Comparison of ENCODE assay signal across 28 cellular contexts in the genomic region with DNA sequence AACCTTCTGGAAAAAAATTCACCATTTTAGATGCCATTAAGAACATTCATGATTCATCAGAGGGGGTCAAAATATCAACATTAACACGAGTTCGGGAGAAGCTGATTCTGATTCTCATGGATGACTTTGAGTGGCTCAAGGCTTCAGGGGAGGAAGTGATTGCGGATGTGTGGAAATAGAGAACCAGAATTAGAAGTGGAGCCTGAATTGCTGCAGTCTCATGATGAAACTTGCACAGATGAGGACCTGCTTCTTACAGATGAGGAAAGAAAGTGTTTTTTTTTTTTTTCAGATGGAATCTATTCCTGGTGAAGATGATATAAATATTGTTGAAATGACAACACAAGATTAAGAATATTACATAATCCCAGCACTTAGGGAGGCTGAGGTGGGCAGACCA. TPM values are rescaled to one million over a fixed set of nuclear protein-coding genes. Genes with fewer than 3 reads are reported as not detected.
DNase-seq lines count a peak whose midpoint lies in the region; ATAC-seq, FAIRE-seq and TF ChIP-seq lines count a peak whose summit lies in the region.
"Had no signal": no experiment of that assay in that cellular context is flagged by ENCODE, and none has a peak within 500 bp of the region (broad histone marks: within the 10 kb centered on the region; RNA-seq: fewer than 3 reads in every experiment).

No MANE protein-coding gene starts in this region.

- no peak overlapping the region for H3K9ac ChIP-seq in BLaER1
- H3K9ac ChIP-seq: SK-N-SH had no signal

- no peak overlapping the region for H3K4me3 Mint-ChIP-seq in activated T-helper 2 cell treated with anti-CD3 and anti-CD28 coated beads, Interferon-gamma antibody, Interleukin-2, Interleukin-4, amounts not matched to agents 10 μg/mL and 5 μg/mL and 100 μg/mL, durations not matched to agents 14 hours and 24 hours and 36 hours (ENCODE audit: low read depth)
- H3K4me3 Mint-ChIP-seq: central memory CD8-positive, alpha-beta T cell had no signal

- H3K27me3 Mint-ChIP-seq in activated T-helper 2 cell treated with anti-CD3 and anti-CD28 coated beads, Interferon-gamma antibody, Interleukin-2, Interleukin-4, amounts not matched to agents 10 μg/mL and 5 μg/mL and 100 μg/mL, durations not matched to agents 14 hours and 24 hours and 36 hours (ENCODE audit: low read depth): no peaks in the 10 kb centered on the region
- H3K27me3 Mint-ChIP-seq: central memory CD8-positive, alpha-beta T cell had no signal

- H3K9me3 ChIP-seq in BLaER1: no peaks in the 10 kb centered on the region
- H3K9me3 ChIP-seq in left lung: no peaks in the 10 kb centered on the region
- H3K9me3 ChIP-seq: prostate gland, SK-N-SH had no signal

- no peak for TF ChIP-seq POLR2A in GM12891 (IDR thresholded peaks at IDR 0.05; ENCODE audit: low read depth, low read length)

- H3K4me1 Mint-ChIP-seq in activated T-helper 2 cell treated with anti-CD3 and anti-CD28 coated beads, Interferon-gamma antibody, Interleukin-2, Interleukin-4, amounts not matched to agents 10 μg/mL and 5 μg/mL and 100 μg/mL, durations not matched to agents 14 hours and 24 hours and 36 hours (ENCODE audit: low read depth): peaks cover 25% of the 10 kb centered on the region

- H3K36me3 Mint-ChIP-seq in activated T-helper 2 cell treated with anti-CD3 and anti-CD28 coated beads, Interferon-gamma antibody, Interleukin-2, Interleukin-4, amounts not matched to agents 10 μg/mL and 5 μg/mL and 100 μg/mL, durations not matched to agents 14 hours and 24 hours and 36 hours (ENCODE audit: low read depth): peaks cover 28% of the 10 kb centered on the region

- peak overlapping the region; percentile 62 for H3K4me2 ChIP-seq in BLaER1
- H3K4me2 ChIP-seq: SK-N-SH had no signal

- peak; percentile 62 for ATAC-seq in left lung
- no peak for ATAC-seq in HG02678 (IDR thresholded peaks at IDR 0.05; ENCODE audit: unreplicated experiment)

- intact Hi-C loops in left lung (cut with DNase I): no loop called here
- intact Hi-C loops in activated T-helper 2 cell treated with anti-CD3 and anti-CD28 coated beads, Interferon-gamma antibody, Interleukin-2, Interleukin-4, amounts not matched to agents 10 μg/mL and 5 μg/mL and 100 μg/mL, durations not matched to agents 14 hours and 24 hours and 36 hours (cut with micrococcal nuclease): no loop called here

- H3K27ac ChIP-seq in BLaER1 (no peak overlapping the region), left lung (peak overlapping the region in 1 of 2 donors; percentile 73)
- H3K27ac ChIP-seq: epithelial cell of prostate, prostate gland had no signal

- TF ChIP-seq CTCF in left lung (IDR thresholded peaks at IDR 0.05): no peak

- no peaks in the 10 kb centered on the region for H4K20me1 ChIP-seq in BLaER1

- H3K27ac Mint-ChIP-seq in activated T-helper 2 cell treated with anti-CD3 and anti-CD28 coated beads, Interferon-gamma antibody, Interleukin-2, Interleukin-4, amounts not matched to agents 10 μg/mL and 5 μg/mL and 100 μg/mL, durations not matched to agents 14 hours and 24 hours and 36 hours: no peak overlapping the region
- H3K27ac Mint-ChIP-seq: CD8-positive, alpha-beta memory T cell had no signal

- H3K36me3 ChIP-seq in BLaER1: no peaks in the 10 kb centered on the region
- peaks cover 0 to 47% of the 10 kb centered on the region in 2 donors for H3K36me3 ChIP-seq in left lung
- H3K36me3 ChIP-seq: prostate gland had no signal

- DNase-seq in GM12891 (ENCODE audit: insufficient read length, low spot score) (no peak), SIG-M5 (lab: John Stamatoyannopoulos, UW) (peak; percentile 82), left lung (no peak)
- no peak for DNase-seq in stimulated activated CD4-positive, alpha-beta T cell treated with anti-CD3 and anti-CD28 coated beads, Interleukin-1b, Interleukin-23, amount 100 ng/mL, for 48 hours
- no peak for DNase-seq in activated T-helper 2 cell treated with anti-CD3 and anti-CD28 coated beads, Interferon-gamma antibody, Interleukin-2, Interleukin-4, amounts not matched to agents 10 μg/mL and 5 μg/mL and 100 μg/mL, durations not matched to agents 14 hours and 24 hours and 36 hours (ENCODE audit: low spot score)
- DNase-seq: activated CD8-positive, alpha-beta memory T cell treated with anti-CD3 and anti-CD28 coated beads for 24 hours; activated naive CD4-positive, alpha-beta T cell treated with anti-CD3 and anti-CD28 coated beads, Interleukin-2, amount 50 U/mL, for 16 hours; activated T-cell treated with anti-CD3 and anti-CD28 coated beads, Interleukin-2, amount 50 U/mL, for 48 hours; CD8-positive, alpha-beta memory T cell; DMS153; dorsolateral prefrontal cortex; NCI-H1105; NCI-H2029; NK-92 treated with Interleukin-12 subunit alpha and Interleukin-12 subunit beta, amount 100 ng/mL, for 24 hours; SK-N-SH; T-helper 9 cell had no signal

- no peak overlapping the region for H3K4me3 ChIP-seq in BLaER1
- no peak overlapping the region for H3K4me3 ChIP-seq in left lung
- H3K4me3 ChIP-seq: dorsolateral prefrontal cortex, prostate gland had no signal

- H3K9me3 Mint-ChIP-seq in activated T-helper 2 cell treated with anti-CD3 and anti-CD28 coated beads, Interferon-gamma antibody, Interleukin-2, Interleukin-4, amounts not matched to agents 10 μg/mL and 5 μg/mL and 100 μg/mL, durations not matched to agents 14 hours and 24 hours and 36 hours: no peaks in the 10 kb centered on the region
- H3K9me3 Mint-ChIP-seq: CD8-positive, alpha-beta memory T cell; central memory CD8-positive, alpha-beta T cell had no signal

- H3K4me1 ChIP-seq in BLaER1 (peaks cover 34% of the 10 kb centered on the region), left lung (peaks cover 0 to 37% of the 10 kb centered on the region in 2 donors)
- H3K4me1 ChIP-seq: prostate gland had no signal

- H3K27me3 ChIP-seq in BLaER1 (no peaks in the 10 kb centered on the region), left lung (peaks cover 0 to 21% of the 10 kb centered on the region in 2 donors)

- FAIRE-seq in GM12891 (lab: Jason Lieb, UNC): no peak
- FAIRE-seq: astrocyte, urothelium cell line had no signal

TF ChIP-seq in GM12891, 5 proteins besides CTCF, POLR2A, EP300 and RAD21:
- TF ChIP-seq SPI1 (IDR thresholded peaks at IDR 0.05; ENCODE audit: low read depth, low read length) (peak; percentile 45; the same call in 1 of the 2 replicates), POLR2AphosphoS5 (IDR thresholded peaks at IDR 0.05; ENCODE audit: low read depth, low read length) (no peak)
TF ChIP-seq in GM12891: peak in this region for 1.

RNA-seq across cellular contexts. Expression of a gene that starts 12.9 kb away (rescaled TPM):
- 4.5 TPM for polyA plus RNA-seq in GM12891 (2012; ENCODE audit: low read depth, missing spikeins)
- total RNA-seq in left lung: 100 to 1,000 TPM in 1 of 2 donors, 10 to 100 TPM in 1; 71.5 to 134 TPM
- 56.2 and 56.9 TPM in 2 replicates for total RNA-seq in activated T-helper 2 cell treated with anti-CD3 and anti-CD28 coated beads, Interferon-gamma antibody, Interleukin-2, Interleukin-4, amounts not matched to agents 10 μg/mL and 5 μg/mL and 100 μg/mL, durations not matched to agents 14 hours and 24 hours and 36 hours
- total RNA-seq: fibroblast of villous mesenchyme, NCI-H460, RPMI7951 had no signal

RNA-seq across cellular contexts. Expression of a gene that starts 25.3 kb away (rescaled TPM):
- not detected for polyA plus RNA-seq in GM12891 (2012; ENCODE audit: low read depth, missing spikeins)
- under 1 TPM; 0.31 to 0.35 TPM for total RNA-seq in left lung
- 0.18 and 0.21 TPM in 2 replicates for total RNA-seq in activated T-helper 2 cell treated with anti-CD3 and anti-CD28 coated beads, Interferon-gamma antibody, Interleukin-2, Interleukin-4, amounts not matched to agents 10 μg/mL and 5 μg/mL and 100 μg/mL, durations not matched to agents 14 hours and 24 hours and 36 hours
- total RNA-seq: astrocyte; CD8-positive, alpha-beta memory T cell; fibroblast of villous mesenchyme; G401; HT-29; NCI-H460; prostate gland; RPMI7951 had no signal
- polyA plus RNA-seq: SK-N-SH had no signal
